8 cellular contexts compared by ENCODE assay signal in genomic region chr7:91265693-91266066, GRCh38. TPM values are rescaled to one million over a fixed set of nuclear protein-coding genes. Genes with fewer than 3 reads are reported as not detected.
DNase-seq lines count a peak whose midpoint lies in the region; ATAC-seq and TF ChIP-seq lines count a peak whose summit lies in the region.

No MANE protein-coding gene starts in this region.

- TF ChIP-seq CTCF in stomach (IDR thresholded peaks at IDR 0.05) = no peak

- peaks cover 10% of the 10 kb centered on the region for H3K4me1 Mint-ChIP-seq in activated naive CD8-positive, alpha-beta T cell treated with anti-CD3 and anti-CD28 coated beads for 36 hours
- peaks cover 0 to 6% of the 10 kb centered on the region in 2 donors for H3K4me1 Mint-ChIP-seq in immature natural killer cell

- no peak for ATAC-seq in HG02852 (IDR thresholded peaks at IDR 0.05; ENCODE audit: unreplicated experiment)

- H3K36me3 Mint-ChIP-seq in activated naive CD8-positive, alpha-beta T cell treated with anti-CD3 and anti-CD28 coated beads for 36 hours = no peaks in the 10 kb centered on the region
- H3K36me3 Mint-ChIP-seq in immature natural killer cell = no peaks in the 10 kb centered on the region

- H3K9me3 Mint-ChIP-seq in activated naive CD8-positive, alpha-beta T cell treated with anti-CD3 and anti-CD28 coated beads for 36 hours = no peaks in the 10 kb centered on the region
- peaks cover 0 to 6% (median 2%) of the 10 kb centered on the region in 6 donors for H3K9me3 Mint-ChIP-seq in immature natural killer cell

- DNase-seq in NCI-H2171 treated with DMSO at 0.1 percent for 48 hours (lab: John Stamatoyannopoulos, UW) (peak; percentile 57), NCI-H2171 (lab: John Stamatoyannopoulos, UW) (no peak), stomach (no peak), immature natural killer cell (no peak), NCI-H146 (lab: John Stamatoyannopoulos, UW) (no peak)
- no peak for DNase-seq in activated naive CD8-positive, alpha-beta T cell treated with anti-CD3 and anti-CD28 coated beads for 36 hours

- H3K27me3 ChIP-seq in iPS-20b (ENCODE audit: insufficient read depth, low read length) (peaks cover 89% of the 10 kb centered on the region), stomach (no peaks in the 10 kb centered on the region)

- no peak for TF ChIP-seq EP300 in stomach (IDR thresholded peaks at IDR 0.05)

- WGBS in stomach, 5 donors = 7 to 27% (median 15%) methylated on average over 17 to 31 of the region's 31 CpGs

- H3K27ac Mint-ChIP-seq in activated naive CD8-positive, alpha-beta T cell treated with anti-CD3 and anti-CD28 coated beads for 36 hours = no peak overlapping the region
- H3K27ac Mint-ChIP-seq in immature natural killer cell = no peak overlapping the region

- H3K36me3 ChIP-seq in iPS-20b (ENCODE audit: insufficient read depth, low read depth, low read length) = no peaks in the 10 kb centered on the region
- no peaks in the 10 kb centered on the region for H3K36me3 ChIP-seq in stomach

- intact Hi-C loops in stomach (cut with DNase I; ENCODE audit: low total_unique reads) = no loop called here

- H3K4me3 ChIP-seq in iPS-20b (ENCODE audit: low read length) = peak overlapping the region; percentile 78
- H3K4me3 ChIP-seq in stomach = peak overlapping the region; percentile 66 to 90 (median 78)

- H3K4me1 ChIP-seq in iPS-20b (ENCODE audit: insufficient read depth, low read length) (peaks cover 11% of the 10 kb centered on the region), stomach (peaks cover 18 to 46% (median 37%) of the 10 kb centered on the region in 4 donors)

- H3K4me3 Mint-ChIP-seq in activated naive CD8-positive, alpha-beta T cell treated with anti-CD3 and anti-CD28 coated beads for 36 hours = peak overlapping the region; percentile 78
- peak overlapping the region in 1 of 5 donors; percentile 30 for H3K4me3 Mint-ChIP-seq in immature natural killer cell

- H3K9me3 ChIP-seq in iPS-20b (ENCODE audit: insufficient read depth, low read depth, low read length) = peaks cover 5% of the 10 kb centered on the region
- H3K9me3 ChIP-seq in stomach = no peaks in the 10 kb centered on the region

- no peak for TF ChIP-seq POLR2A in stomach (IDR thresholded peaks at IDR 0.05)

- H3K9ac ChIP-seq in iPS-20b (ENCODE audit: low read depth, low read length) = no peak overlapping the region

- no peak overlapping the region for H3K27ac ChIP-seq in iPS-20b (ENCODE audit: low read length)
- peak overlapping the region; percentile 83 to 98 (median 93) for H3K27ac ChIP-seq in stomach

- H3K27me3 Mint-ChIP-seq in activated naive CD8-positive, alpha-beta T cell treated with anti-CD3 and anti-CD28 coated beads for 36 hours = peaks cover 58% of the 10 kb centered on the region
- peaks cover 4 to 18% (median 6%) of the 10 kb centered on the region in 3 donors for H3K27me3 Mint-ChIP-seq in immature natural killer cell (ENCODE audit: low read depth in 3 of 3)

RNA-seq across cellular contexts. Expression of gene FZD1, which starts 1.4 kb away (rescaled TPM):
- total RNA-seq in activated naive CD8-positive, alpha-beta T cell treated with anti-CD3 and anti-CD28 coated beads for 36 hours = under 1 TPM; 0.14 to 0.22 TPM
- 10 to 100 TPM in 2 of 5 donors, 1 to 10 TPM in 3; 1.8 to 12.9 (median 8.7) TPM for total RNA-seq in stomach
- polyA plus RNA-seq in stomach = 1 to 10 TPM; 2.4 to 2.7 (median 2.4) TPM
- under 1 TPM in 1 of 3 donors, not detected in 2; 0.12 TPM for polyA plus RNA-seq in immature natural killer cell
